In the genomic region with DNA sequence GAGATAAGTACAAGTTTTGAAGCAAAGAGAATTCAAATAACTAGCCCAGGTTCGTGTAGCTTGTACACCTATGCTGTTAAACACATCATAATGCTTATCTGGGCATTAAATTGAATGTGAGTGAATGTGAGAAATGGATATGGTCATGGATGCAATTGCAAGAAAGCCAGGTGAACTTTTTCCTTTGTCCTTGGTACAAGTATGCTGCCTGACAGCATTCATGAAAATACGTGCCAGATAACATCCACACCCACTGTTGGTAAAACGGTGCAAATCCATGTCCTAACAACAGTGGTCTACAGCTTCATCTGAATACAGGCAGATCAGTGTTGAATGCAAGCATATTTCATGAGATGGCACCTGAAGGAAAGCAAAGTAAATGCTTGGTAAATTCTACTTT, we compare ENCODE assay signal across 28 cellular contexts.
"Had no signal": no experiment of that assay in that cellular context is flagged by ENCODE, and none has a peak within 500 bp of the region (broad histone marks: within the 10 kb centered on the region; RNA-seq: fewer than 3 reads in every experiment).

No MANE protein-coding gene starts in this region.

- DNase-seq: colonic mucosa; cortex of kidney; effector CD8-positive, alpha-beta T cell; effector memory CD8-positive, alpha-beta T cell; endodermal cell; erythroblast; esophagus squamous epithelium; foreskin fibroblast; foreskin melanocyte; gastrocnemius medialis; glutamatergic neuron; head of caudate nucleus; heart right ventricle; hippocampal formation; left cardiac atrium; left lung; left ventricle myocardium superior; lower lobe of right lung; mesenchymal stem cell; mucosa of descending colon; naive B cell had no signal

- H3K9me3 Mint-ChIP-seq: dendritic cell treated with granulocyte-macrophage colony-stimulating factor and Interleukin-4, amounts not matched to agents 40 ng/mL and 50 ng/mL, for 4 days; effector memory CD8-positive, alpha-beta T cell; endodermal cell; mesothelial cell of epicardium; naive B cell had no signal

- H3K36me3 ChIP-seq: colonic mucosa, esophagus squamous epithelium, gastrocnemius medialis, heart right ventricle, left lung, lower lobe of right lung had no signal

- H3K27me3 Mint-ChIP-seq: dendritic cell treated with granulocyte-macrophage colony-stimulating factor and Interleukin-4, amounts not matched to agents 40 ng/mL and 50 ng/mL, for 4 days had no signal

- ATAC-seq: effector memory CD8-positive, alpha-beta T cell; esophagus mucosa; gastrocnemius medialis; heart right ventricle; left cardiac atrium; left lung; left ventricle myocardium superior; lower lobe of right lung; mucosa of descending colon had no signal

- H3K4me3 ChIP-seq: colonic mucosa, esophagus squamous epithelium, gastrocnemius medialis, heart right ventricle, left lung, lower lobe of right lung, mucosa of descending colon had no signal

- H3K27ac Mint-ChIP-seq: dendritic cell treated with granulocyte-macrophage colony-stimulating factor and Interleukin-4, amounts not matched to agents 40 ng/mL and 50 ng/mL, for 4 days; effector memory CD8-positive, alpha-beta T cell; endodermal cell had no signal

- FAIRE-seq: endometrium, islet of Langerhans, keratinocyte had no signal

- H3K4me3 Mint-ChIP-seq: dendritic cell treated with granulocyte-macrophage colony-stimulating factor and Interleukin-4, amounts not matched to agents 40 ng/mL and 50 ng/mL, for 4 days; effector memory CD8-positive, alpha-beta T cell; endodermal cell; mesothelial cell of epicardium; naive B cell had no signal

- H3K27me3 ChIP-seq: colonic mucosa, esophagus squamous epithelium, gastrocnemius medialis had no signal

- H3K27ac ChIP-seq: colonic mucosa, epithelial cell of prostate, esophagus squamous epithelium, gastrocnemius medialis, heart right ventricle, left lung, lower lobe of right lung had no signal

- H3K9me3 ChIP-seq: colonic mucosa, esophagus squamous epithelium, gastrocnemius medialis, heart right ventricle, left lung, lower lobe of right lung, mucosa of descending colon had no signal

- H3K4me1 ChIP-seq: colonic mucosa, esophagus squamous epithelium, heart right ventricle, left lung, lower lobe of right lung had no signal

- H3K36me3 Mint-ChIP-seq: naive B cell had no signal
